ENCODE assay signal across 8 cellular contexts in the genomic region with DNA sequence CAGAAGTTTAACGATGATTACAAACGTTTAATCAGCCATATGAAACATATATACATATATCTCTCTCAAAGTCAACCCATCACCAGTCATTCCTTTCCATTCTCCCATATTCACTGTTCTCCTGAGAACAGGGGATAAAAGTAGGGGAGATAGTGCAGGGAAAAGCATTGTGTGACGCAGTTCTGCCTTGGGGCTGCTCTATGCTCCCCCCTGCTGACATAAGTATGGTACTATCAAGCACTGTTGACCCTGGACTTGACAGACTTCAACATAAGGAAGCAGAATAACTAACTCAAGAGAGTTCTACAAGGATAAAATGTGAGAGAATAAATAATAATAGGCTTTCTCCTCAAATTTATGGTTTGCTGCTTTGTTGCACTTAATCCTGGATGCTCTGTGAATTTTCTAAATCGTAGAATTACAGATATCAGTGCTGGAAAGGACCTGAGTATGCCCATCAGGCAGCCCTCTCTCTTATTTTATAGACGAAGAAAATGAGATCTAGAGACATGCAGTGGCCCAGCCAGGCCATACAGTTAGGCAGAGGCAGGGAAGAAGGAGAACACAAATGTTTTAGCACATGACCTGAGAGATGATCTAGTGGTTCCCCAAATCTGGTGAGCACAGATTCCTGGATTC.
DNase-seq lines count a peak whose midpoint lies in the region; ATAC-seq and TF ChIP-seq lines count a peak whose summit lies in the region.

No MANE protein-coding gene starts in this region.

- H3K27me3 ChIP-seq in RWPE2 (ENCODE audit: insufficient read depth, poor library complexity, severe bottlenecking), result no peaks in the 10 kb centered on the region

- H3K27me3 Mint-ChIP-seq in memory B cell, result peaks cover 5% of the 10 kb centered on the region

- H3K36me3 Mint-ChIP-seq in memory B cell, result no peaks in the 10 kb centered on the region

- no peak overlapping the region for H3K4me3 Mint-ChIP-seq in memory B cell

- TF ChIP-seq CTCF in RWPE2 (IDR thresholded peaks at IDR 0.05; ENCODE audit: poor library complexity, severe bottlenecking), result peak; percentile 84

- peaks cover 3% of the 10 kb centered on the region for H3K4me1 ChIP-seq in RWPE2 (ENCODE audit: insufficient read depth, poor library complexity, severe bottlenecking)

- H3K27ac Mint-ChIP-seq in memory B cell, result no peak overlapping the region

- H3K4me3 ChIP-seq in RWPE2 (ENCODE audit: severe bottlenecking), result no peak overlapping the region

- H3K9me3 Mint-ChIP-seq in memory B cell, result no peaks in the 10 kb centered on the region

- H3K4me1 Mint-ChIP-seq in memory B cell, result peaks cover 6% of the 10 kb centered on the region

- peak; percentile 53 for DNase-seq in NCI-H2196 (lab: John Stamatoyannopoulos, UW; ENCODE audit: unreplicated experiment)
- DNase-seq in NCI-H2196 treated with DMSO at 0.1 percent for 48 hours (lab: John Stamatoyannopoulos, UW; ENCODE audit: unreplicated experiment), result no peak
- peak; percentile 62 for DNase-seq in LHCN-M2 (ENCODE audit: low read depth)
- no peak for DNase-seq in RWPE2 (ENCODE audit: low spot score)
- peak; percentile 10 to 71 for DNase-seq in dermis microvascular lymphatic vessel endothelial cell (ENCODE audit: low read depth in 2 of 2)
- peak in 1 of 2 donors; percentile 14 for DNase-seq in memory B cell (ENCODE audit: low spot score in 2 of 2)
- no peak for DNase-seq in DMS79 (lab: John Stamatoyannopoulos, UW)

- no peaks in the 10 kb centered on the region for H3K36me3 ChIP-seq in RWPE2 (ENCODE audit: low read depth)

- ATAC-seq in RWPE2 (ENCODE audit: low read depth), result peak; percentile 80
- ATAC-seq in memory B cell (ENCODE audit: low read depth), result peak; percentile 60
- no peak for ATAC-seq in GM18511 (IDR thresholded peaks at IDR 0.05; ENCODE audit: unreplicated experiment)

- no peak overlapping the region for H3K27ac ChIP-seq in RWPE2 (ENCODE audit: poor library complexity, severe bottlenecking)

- no peaks in the 10 kb centered on the region for H3K9me3 ChIP-seq in RWPE2 (ENCODE audit: severe bottlenecking)

Comparison
In these comparisons a context has a peak if more than half of its experiments do, and no peak if none do; other contexts are left out.
1. DNase-seq: peak in NCI-H2196 (single experiment), LHCN-M2 (single experiment) and dermis microvascular lymphatic vessel endothelial cell (2 of 2); none in NCI-H2196 treated with DMSO at 0.1 percent for 48 hours (single experiment), RWPE2 (single experiment) and DMS79 (single experiment).